Comparison of ENCODE assay signal across 23 cellular contexts in the genomic region with DNA sequence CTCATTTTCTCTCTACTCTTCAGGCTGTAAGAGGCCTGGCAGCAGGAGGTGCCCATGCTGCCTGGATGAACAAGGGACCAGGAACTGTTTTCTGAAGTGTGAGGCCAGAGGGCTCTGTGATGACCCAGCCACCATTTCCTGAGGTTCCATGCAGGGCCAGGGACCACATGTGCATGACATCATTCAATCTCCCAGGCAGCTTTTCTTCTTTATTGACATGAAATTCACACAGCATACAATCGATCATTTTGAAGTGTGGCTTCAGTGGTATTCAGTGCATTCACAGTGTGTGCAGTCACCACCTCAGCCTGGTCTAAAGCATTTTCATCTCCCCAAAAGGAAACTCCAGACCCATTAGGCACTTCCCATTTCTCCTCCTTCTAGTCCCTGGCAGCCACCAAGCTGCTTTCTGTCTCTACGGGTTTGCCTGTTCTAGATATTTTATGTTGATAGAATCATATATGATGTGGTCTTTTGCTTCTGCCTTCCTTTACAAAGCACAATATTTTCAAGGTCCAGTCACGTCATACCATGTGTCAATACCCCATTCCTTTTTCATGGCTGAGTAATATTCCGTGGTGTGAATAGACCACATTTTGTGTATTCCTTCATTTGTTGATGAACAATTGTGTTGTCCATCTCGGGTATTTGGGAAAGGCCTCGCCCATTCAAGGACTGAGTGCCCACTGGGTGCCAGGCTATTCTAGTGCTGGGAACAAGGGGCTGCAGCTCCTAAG.
DNase-seq lines count a peak whose midpoint lies in the region; ATAC-seq and TF ChIP-seq lines count a peak whose summit lies in the region.
"Had no signal": no experiment of that assay in that cellular context is flagged by ENCODE, and none has a peak within 500 bp of the region (broad histone marks: within the 10 kb centered on the region; RNA-seq: fewer than 3 reads in every experiment).

No MANE protein-coding gene starts in this region.

- CTCF ChIA-PET in IMR-90 (lab: Yijun Ruan, JAX), result no interaction called here
- CTCF ChIA-PET in mammary epithelial cell (lab: Charles Lee; ENCODE audit: low non-redundant PET), result no interaction called here

- no peak overlapping the region for H3K18ac ChIP-seq in IMR-90 (ENCODE audit: low read depth, low read length)

- peak; percentile 77 for DNase-seq in Daoy (ENCODE audit: low read depth)
- DNase-seq in IMR-90, result peak; percentile 67
- DNase-seq in renal cortical epithelial cell (ENCODE audit: low read depth), result peak; percentile 53
- DNase-seq in HPDE6-E6E7 (ENCODE audit: extremely low spot score), result no peak
- DNase-seq in mammary epithelial cell, result no peak
- DNase-seq: activated B cell treated with CpG ODN at 0.5 μM for 24 hours; activated CD4-positive, alpha-beta T cell treated with anti-CD3 and anti-CD28 coated beads, Interleukin-2, amount 50 U/mL, for 4 hours; activated naive CD8-positive, alpha-beta T cell treated with anti-CD3 and anti-CD28 coated beads for 36 hours; body of pancreas; effector CD8-positive, alpha-beta T cell; erythroblast; foreskin fibroblast; GOT3; heart right ventricle; naive thymus-derived CD4-positive, alpha-beta T cell; NCI-H2081 treated with DMSO at 0.1 percent for 48 hours; NCI-H446; Right ventricle myocardium superior; small intestine; T1000 had no signal

- no peak for ATAC-seq in IMR-90 (ENCODE audit: low read depth)
- ATAC-seq in HG03108 (IDR thresholded peaks at IDR 0.05; ENCODE audit: unreplicated experiment), result no peak
- ATAC-seq: body of pancreas; heart right ventricle; naive thymus-derived CD4-positive, alpha-beta T cell had no signal

- no peaks in the 10 kb centered on the region for H3K4me1 ChIP-seq in IMR-90 (ENCODE audit: control insufficient read depth, insufficient read depth, low read length)
- H3K4me1 ChIP-seq in mammary epithelial cell (ENCODE audit: insufficient read depth, low read length), result no peaks in the 10 kb centered on the region
- H3K4me1 ChIP-seq: body of pancreas, heart right ventricle had no signal

- no peak overlapping the region for H3K23ac ChIP-seq in IMR-90 (ENCODE audit: low read depth, low read length)

- H2AK5ac ChIP-seq in IMR-90 (ENCODE audit: low read depth, low read length), result no peak overlapping the region

- H2AFZ ChIP-seq in IMR-90 (replicated peaks; ENCODE audit: low read length, poor library complexity) (no peak overlapping the region), mammary epithelial cell (ENCODE audit: low read depth, low read length) (no peak overlapping the region)

- no peak overlapping the region for H2BK5ac ChIP-seq in IMR-90 (ENCODE audit: low read depth, low read length, poor library complexity, severe bottlenecking)

- H3K4me3 ChIP-seq in IMR-90 (ENCODE audit: insufficient read depth, low read depth, low read length), result no peak overlapping the region
- H3K4me3 ChIP-seq in mammary epithelial cell (replicated peaks in 1 of 3; ENCODE audit: insufficient read depth in 1 of 3, low read depth in 2 of 3, low read length in 3 of 3), result no peak overlapping the region
- H3K4me3 ChIP-seq: body of pancreas, heart right ventricle had no signal

- H3K27me3 ChIP-seq in IMR-90 (ENCODE audit: control insufficient read depth, insufficient read depth, low read length), result peaks cover 13% of the 10 kb centered on the region
- no peaks in the 10 kb centered on the region for H3K27me3 ChIP-seq in mammary epithelial cell (ENCODE audit: insufficient read depth, low read length)
- H3K27me3 ChIP-seq: body of pancreas, heart right ventricle had no signal

- intact Hi-C loops in IMR-90 (cut with micrococcal nuclease) (no loop called here), mammary epithelial cell (cut with micrococcal nuclease) (no loop called here)

- WGBS in IMR-90 (ENCODE audit: extremely low coverage in 2 of 2, insufficient read length in 1 of 2), 2 experiments, result 20% methylated on average over 1 of the region's 6 CpGs; no CpG with 5 or more reads in 1 of the 2 experiments
- WGBS in mammary epithelial cell (ENCODE audit: low coverage, missing lambda C conversion rate), result 81% methylated on average over 6 of the region's 6 CpGs

- H4K5ac ChIP-seq in IMR-90 (ENCODE audit: low read depth, low read length), result no peak overlapping the region

- H3K9me3 ChIP-seq in IMR-90 (ENCODE audit: control insufficient read depth, insufficient read depth, low read length) (peaks cover 8% of the 10 kb centered on the region; the same call in 1 of the 2 replicates), mammary epithelial cell (replicated peaks; ENCODE audit: insufficient read depth, low read length) (no peaks in the 10 kb centered on the region)
- H3K9me3 ChIP-seq: body of pancreas had no signal

- no peaks in the 10 kb centered on the region for H3K79me2 ChIP-seq in mammary epithelial cell (ENCODE audit: insufficient read depth, low read length)

- dilution Hi-C loops in IMR-90 (cut with HindIII; ENCODE audit: low sequenced_read_pairs, unreplicated experiment), result no loop called here
- dilution Hi-C loops in mammary epithelial cell (cut with HindIII; ENCODE audit: low sequenced_read_pairs), result loop anchor here (5.0 to 10.0 kb wide), 3 partner anchors 54 to 183 kb away; partner anchors contain the start of gene PSAPL1

- TF ChIP-seq RAD21 in IMR-90 (IDR thresholded peaks at IDR 0.05; ENCODE audit: low read length), result no peak

- H3K4me2 ChIP-seq in IMR-90 (ENCODE audit: low read depth, low read length) (no peak overlapping the region), mammary epithelial cell (ENCODE audit: insufficient read depth, low read depth, low read length) (no peak overlapping the region)

- no peak for TF ChIP-seq POLR2A in IMR-90 (IDR thresholded peaks at IDR 0.05; ENCODE audit: low read depth, low read length)

- H4K20me1 ChIP-seq in IMR-90 (ENCODE audit: insufficient read depth, low read length) (no peaks in the 10 kb centered on the region), mammary epithelial cell (ENCODE audit: insufficient read depth, low read length) (no peaks in the 10 kb centered on the region)

- no peaks in the 10 kb centered on the region for H3K79me1 ChIP-seq in IMR-90 (ENCODE audit: low read depth in 1 of 2, low read length in 2 of 2)

- H3K9ac ChIP-seq in IMR-90 (ENCODE audit: low read depth, low read length) (no peak overlapping the region), mammary epithelial cell (ENCODE audit: insufficient read depth, low read length) (no peak overlapping the region)

- H2BK20ac ChIP-seq in IMR-90 (ENCODE audit: low read depth, low read length), result no peak overlapping the region

- H3K4ac ChIP-seq in IMR-90 (ENCODE audit: low read depth, low read length), result no peak overlapping the region

- no peaks in the 10 kb centered on the region for H3K36me3 ChIP-seq in IMR-90 (ENCODE audit: control insufficient read depth, insufficient read depth, low read length)
- no peaks in the 10 kb centered on the region for H3K36me3 ChIP-seq in mammary epithelial cell (ENCODE audit: insufficient read depth, low read length)
- H3K36me3 ChIP-seq: heart right ventricle had no signal

- in situ Hi-C loops in IMR-90 (cut with MboI; ENCODE audit: low sequenced_read_pairs), result no loop called here
- in situ Hi-C loops in mammary epithelial cell (cut with MboI; ENCODE audit: low sequenced_read_pairs in 2 of 2), result no loop called here

- no peak overlapping the region for H2AK9ac ChIP-seq in IMR-90 (replicated peaks; ENCODE audit: low read depth, low read length, poor library complexity)

- TF ChIP-seq CTCF in IMR-90 (conservative IDR thresholded peaks at IDR 0.05; ENCODE audit: low read depth, low read length), result no peak
- TF ChIP-seq CTCF in mammary epithelial cell (conservative IDR thresholded peaks at IDR 0.05 in 1 of 2, IDR thresholded peaks at IDR 0.05 in 1 of 2; ENCODE audit: extremely low read depth in 1 of 2, insufficient read depth in 1 of 2, low read depth in 1 of 2, low read length in 2 of 2), result no peak

- BruUV-seq in IMR-90 (replicated peaks; lab: Mats Ljungman, UMichigan) (no TSS peak), mammary epithelial cell (replicated peaks; lab: Mats Ljungman, UMichigan) (no TSS peak)

- POLR2A ChIA-PET in IMR-90 (lab: Charles Lee; ENCODE audit: unreplicated experiment), result no interaction called here

- no peak overlapping the region for H3K14ac ChIP-seq in IMR-90 (replicated peaks; ENCODE audit: low read depth, low read length)

- no peak overlapping the region for H3K27ac ChIP-seq in IMR-90 (ENCODE audit: insufficient read depth, low read length)
- peak overlapping the region; percentile 72 for H3K27ac ChIP-seq in cingulate gyrus (ENCODE audit: low read depth, low read length)
- H3K27ac ChIP-seq in mammary epithelial cell (ENCODE audit: insufficient read depth, low read depth, low read length), result no peak overlapping the region
- H3K27ac ChIP-seq: body of pancreas, heart right ventricle, HL-60 had no signal

- H3K9me1 ChIP-seq in IMR-90 (ENCODE audit: insufficient read depth, low read length), result no peaks in the 10 kb centered on the region

- H4K91ac ChIP-seq in IMR-90 (ENCODE audit: insufficient read depth, low read depth, low read length), result no peak overlapping the region

- H2BK15ac ChIP-seq in IMR-90 (ENCODE audit: low read depth, low read length), result no peak overlapping the region

- H3K56ac ChIP-seq in IMR-90 (ENCODE audit: extremely low read depth, insufficient read depth, low read length), result no peak overlapping the region

- H4K8ac ChIP-seq in IMR-90 (ENCODE audit: low read depth in 2 of 2, low read length in 2 of 2), result no peak overlapping the region

- H2BK120ac ChIP-seq in IMR-90 (ENCODE audit: low read depth, low read length), result no peak overlapping the region

TF ChIP-seq in IMR-90, 13 proteins besides CTCF, POLR2A, EP300 and RAD21 (continues in another document):
- no peak for TF ChIP-seq RCOR1 (IDR thresholded peaks at IDR 0.05; ENCODE audit: insufficient replicate concordance, low read length)
- no peak for TF ChIP-seq CHD1 (IDR thresholded peaks at IDR 0.05; ENCODE audit: low read depth, low read length)
- no peak for TF ChIP-seq RFX5 (IDR thresholded peaks at IDR 0.05; ENCODE audit: low read depth, low read length)
- no peak for TF ChIP-seq MAZ (IDR thresholded peaks at IDR 0.05; ENCODE audit: borderline replicate concordance, low read depth, low read length)
- no peak for TF ChIP-seq MAFK (IDR thresholded peaks at IDR 0.05; ENCODE audit: low read depth, low read length)
- no peak for TF ChIP-seq NFE2L2 (IDR thresholded peaks at IDR 0.05; ENCODE audit: low read depth, low read length)
- TF ChIP-seq MXI1 (IDR thresholded peaks at IDR 0.05; ENCODE audit: borderline replicate concordance, low read depth, low read length), result no peak
- TF ChIP-seq CEBPB (IDR thresholded peaks at IDR 0.05; ENCODE audit: low read depth, low read length), result no peak
- TF ChIP-seq FOS (IDR thresholded peaks at IDR 0.05; ENCODE audit: low read depth, low read length), result no peak

Comparison
In these comparisons a context has a peak if more than half of its experiments do, and no peak if none do; other contexts are left out.
1. DNase-seq: peak in Daoy (single experiment), IMR-90 (single experiment) and renal cortical epithelial cell (single experiment); none in HPDE6-E6E7 (single experiment) and mammary epithelial cell (single experiment).